In the genomic region with DNA sequence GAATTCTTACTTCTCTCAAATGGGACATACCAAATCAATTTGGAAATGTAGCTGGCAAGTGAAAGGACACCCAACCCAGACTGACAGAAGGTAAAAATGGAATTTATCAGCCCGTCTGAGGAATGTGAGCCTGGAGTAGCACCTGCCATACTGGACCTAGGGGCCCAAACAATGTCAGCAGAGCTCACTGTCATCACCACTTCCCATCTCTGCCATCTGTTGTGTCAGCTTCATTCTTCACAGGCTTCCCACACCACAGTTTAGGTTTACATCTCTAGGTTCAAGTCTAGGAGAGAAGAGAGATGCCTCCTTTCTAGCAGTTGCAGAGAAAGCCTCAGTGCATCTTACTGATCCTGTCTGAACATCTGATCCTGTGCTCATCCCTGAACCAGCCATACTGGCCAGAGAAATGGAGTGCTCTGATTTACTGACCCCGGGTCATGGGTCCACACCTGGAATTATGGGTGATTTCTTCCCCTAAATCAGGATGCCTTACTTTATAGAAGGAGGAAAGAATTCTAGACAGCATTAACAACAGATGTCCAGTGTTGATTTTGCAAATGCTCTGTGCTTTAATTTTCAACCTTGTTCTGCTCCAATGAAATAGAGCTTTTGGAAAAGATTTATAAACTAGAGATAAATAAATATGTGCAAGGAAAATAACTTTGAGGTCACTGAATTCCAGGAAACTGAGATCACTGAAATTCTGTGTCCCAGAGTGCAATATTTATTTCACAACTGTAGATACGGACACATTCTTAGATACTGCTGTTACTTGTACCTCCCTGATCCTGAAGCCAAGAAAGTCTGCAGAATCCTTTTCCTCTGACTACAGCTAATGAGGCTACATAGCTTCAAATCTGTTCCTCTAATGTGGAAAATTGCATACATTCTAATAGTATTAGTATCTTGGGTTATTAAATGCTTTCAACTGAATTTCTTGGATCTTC, we compare ENCODE assay signal across 11 cellular contexts.
DNase-seq lines count a peak whose midpoint lies in the region; ATAC-seq and TF ChIP-seq lines count a peak whose summit lies in the region.
"Had no signal": no experiment of that assay in that cellular context is flagged by ENCODE, and none has a peak within 500 bp of the region (broad histone marks: within the 10 kb centered on the region; RNA-seq: fewer than 3 reads in every experiment).

No MANE protein-coding gene starts in this region.

- peak overlapping the region; percentile 36 for H3K4me2 ChIP-seq in smooth muscle cell

- H3K27me3 ChIP-seq in body of pancreas, result no peaks in the 10 kb centered on the region
- H3K27me3 ChIP-seq in right cardiac atrium (ENCODE audit: control insufficient read depth, insufficient read depth), result no peaks in the 10 kb centered on the region
- no peaks in the 10 kb centered on the region for H3K27me3 ChIP-seq in smooth muscle cell (ENCODE audit: low read depth)
- H3K27me3 ChIP-seq in dorsolateral prefrontal cortex, result peaks cover 0 to 3% (median 0%) of the 10 kb centered on the region in 45 donors
- H3K27me3 ChIP-seq in tibial artery, result no peaks in the 10 kb centered on the region

- H3K36me3 ChIP-seq in body of pancreas (replicated peaks in 1 of 2; ENCODE audit: insufficient read depth in 1 of 2, low read depth in 2 of 2) (peaks cover 0 to 11% of the 10 kb centered on the region in 2 donors), smooth muscle cell (ENCODE audit: low read depth) (no peaks in the 10 kb centered on the region), tibial artery (peaks cover 0 to 25% (median 0%) of the 10 kb centered on the region in 3 donors)

- H4K20me1 ChIP-seq in smooth muscle cell (ENCODE audit: low read depth), result no peaks in the 10 kb centered on the region

- H3K9me3 ChIP-seq in body of pancreas (no peaks in the 10 kb centered on the region), right cardiac atrium (ENCODE audit: control insufficient read depth, low read length) (no peaks in the 10 kb centered on the region), smooth muscle cell (replicated peaks; ENCODE audit: low read depth) (no peaks in the 10 kb centered on the region), tibial artery (no peaks in the 10 kb centered on the region)

- ATAC-seq in body of pancreas, result peak; percentile 89
- ATAC-seq in right cardiac atrium, result peak; percentile 87 to 90
- no peak for ATAC-seq in stimulated activated naive CD8-positive, alpha-beta T cell treated with anti-CD3 and anti-CD28 coated beads, Interleukin-15, Interleukin-2, amounts not matched to agents 100 U/mL and 50 U/mL, for 24 hours
- ATAC-seq: HCT116 had no signal

- H3F3A ChIP-seq in smooth muscle cell (ENCODE audit: low read depth), result no peaks in the 10 kb centered on the region

- H3K27ac Mint-ChIP-seq in activated CD4-positive, alpha-beta T cell treated with anti-CD3 and anti-CD28 coated beads, Interleukin-2, amount 10 ng/mL, durations not matched to agents 24 days and 14 days, result no peak overlapping the region

- intact Hi-C loops in body of pancreas (cut with DNase I) (no loop called here), right cardiac atrium (cut with DNase I) (no loop called here), dorsolateral prefrontal cortex (cut with DNase I) (no loop called here), tibial artery (cut with DNase I; ENCODE audit: low total_unique reads) (no loop called here)
- intact Hi-C loops in activated CD4-positive, alpha-beta T cell treated with anti-CD3 and anti-CD28 coated beads, Interleukin-2, amount 10 ng/mL, durations not matched to agents 24 days and 14 days (cut with micrococcal nuclease), result no loop called here

- H3K4me3 ChIP-seq in body of pancreas (no peak overlapping the region), right cardiac atrium (ENCODE audit: low read length) (no peak overlapping the region), smooth muscle cell (no peak overlapping the region), dorsolateral prefrontal cortex (no peak overlapping the region), tibial artery (no peak overlapping the region)

- peak; percentile 48 for DNase-seq in GM03348 (ENCODE audit: low spot score)
- DNase-seq in body of pancreas, result no peak
- no peak for DNase-seq in right cardiac atrium
- DNase-seq in smooth muscle cell (lab: John Stamatoyannopoulos, UW; ENCODE audit: unreplicated experiment), result no peak
- no peak for DNase-seq in dorsolateral prefrontal cortex
- DNase-seq in stimulated activated naive CD8-positive, alpha-beta T cell treated with anti-CD3 and anti-CD28 coated beads, Interleukin-15, Interleukin-2, amounts not matched to agents 100 U/mL and 50 U/mL, for 24 hours, result no peak
- no peak for DNase-seq in tibial artery
- DNase-seq in activated CD4-positive, alpha-beta T cell treated with anti-CD3 and anti-CD28 coated beads, Interleukin-2, amount 10 ng/mL, durations not matched to agents 24 days and 14 days, result no peak
- DNase-seq: anterior cingulate cortex, NCI-H1417 treated with DMSO at 0.1 percent for 48 hours had no signal

- no peak for TF ChIP-seq POLR2A in body of pancreas (IDR thresholded peaks at IDR 0.05)

- peaks cover 71% of the 10 kb centered on the region for H3K36me3 Mint-ChIP-seq in activated CD4-positive, alpha-beta T cell treated with anti-CD3 and anti-CD28 coated beads, Interleukin-2, amount 10 ng/mL, durations not matched to agents 24 days and 14 days (ENCODE audit: low read depth)

- H3K9me3 Mint-ChIP-seq in activated CD4-positive, alpha-beta T cell treated with anti-CD3 and anti-CD28 coated beads, Interleukin-2, amount 10 ng/mL, durations not matched to agents 24 days and 14 days, result no peaks in the 10 kb centered on the region

- no peaks in the 10 kb centered on the region for H3K79me2 ChIP-seq in smooth muscle cell (ENCODE audit: low read depth)

- H3K27me3 Mint-ChIP-seq in activated CD4-positive, alpha-beta T cell treated with anti-CD3 and anti-CD28 coated beads, Interleukin-2, amount 10 ng/mL, durations not matched to agents 24 days and 14 days, result no peaks in the 10 kb centered on the region

- 67 to 78% methylated on average over 3 of the region's 3 CpGs for WGBS in body of pancreas, 2 donors
- WGBS in right cardiac atrium, result 42% methylated on average over 3 of the region's 3 CpGs
- WGBS in smooth muscle cell (ENCODE audit: low lambda C conversion rate), result 64% methylated on average over 3 of the region's 3 CpGs

- no peaks in the 10 kb centered on the region for H3K4me1 Mint-ChIP-seq in activated CD4-positive, alpha-beta T cell treated with anti-CD3 and anti-CD28 coated beads, Interleukin-2, amount 10 ng/mL, durations not matched to agents 24 days and 14 days

- TF ChIP-seq CTCF in body of pancreas (IDR thresholded peaks at IDR 0.05), result no peak
- TF ChIP-seq CTCF in smooth muscle cell (IDR thresholded peaks at IDR 0.05; ENCODE audit: borderline replicate concordance, insufficient read depth, poor library complexity, severe bottlenecking), result no peak
- TF ChIP-seq CTCF in dorsolateral prefrontal cortex (IDR thresholded peaks at IDR 0.05 in 54 of 56, conservative IDR thresholded peaks at IDR 0.05 in 2 of 56; ENCODE audit: low read depth in 1 of 56, partially characterized antibody in 56 of 56), result no peak
- no peak for TF ChIP-seq CTCF in tibial artery (IDR thresholded peaks at IDR 0.05)

- H3K27ac ChIP-seq in body of pancreas (peak overlapping the region; percentile 24 to 69 (median 39)), right cardiac atrium (ENCODE audit: low read length) (peak overlapping the region; percentile 86), smooth muscle cell (ENCODE audit: low read depth) (peak overlapping the region; percentile 85), dorsolateral prefrontal cortex (no peak overlapping the region), tibial artery (no peak overlapping the region)

- no peak overlapping the region for H3K4me3 Mint-ChIP-seq in activated CD4-positive, alpha-beta T cell treated with anti-CD3 and anti-CD28 coated beads, Interleukin-2, amount 10 ng/mL, durations not matched to agents 24 days and 14 days

- H2AFZ ChIP-seq in smooth muscle cell (ENCODE audit: low read depth), result no peak overlapping the region

- peaks cover 8% of the 10 kb centered on the region for H3K4me1 ChIP-seq in body of pancreas
- H3K4me1 ChIP-seq in right cardiac atrium (ENCODE audit: control insufficient read depth, insufficient read depth, low read length), result peaks cover 8% of the 10 kb centered on the region
- no peaks in the 10 kb centered on the region for H3K4me1 ChIP-seq in smooth muscle cell (ENCODE audit: low read depth)
- peaks cover 0 to 18% (median 0%) of the 10 kb centered on the region in 4 donors for H3K4me1 ChIP-seq in tibial artery

- H3K9ac ChIP-seq in smooth muscle cell (ENCODE audit: low read depth), result peak overlapping the region; percentile 64

Comparison
In these comparisons a context has a peak if more than half of its experiments do, and no peak if none do; other contexts are left out.
1. H3K27ac ChIP-seq: peak in body of pancreas (4 of 4), right cardiac atrium (single experiment) and smooth muscle cell (single experiment); none in dorsolateral prefrontal cortex (0 of 59) and tibial artery (0 of 2).